ENCODE assay signal across 22 cellular contexts in genomic region chr1:93958351-93959101, GRCh38.
"Had no signal": no experiment of that assay in that cellular context is flagged by ENCODE, and none has a peak within 500 bp of the region (broad histone marks: within the 10 kb centered on the region; RNA-seq: fewer than 3 reads in every experiment).

No MANE protein-coding gene starts in this region.

- H3K4me3 ChIP-seq: left ventricle myocardium inferior, ovary, psoas muscle, right atrium auricular region, spleen, thoracic aorta, vagina had no signal

- ATAC-seq: activated CD4-positive, CD25-positive, alpha-beta regulatory T cell treated with anti-CD3 and anti-CD28 coated beads, Interleukin-2, amount 50 U/mL, for 24 hours; activated naive CD4-positive, alpha-beta T cell treated with anti-CD3 and anti-CD28 coated beads, Interleukin-2, amount 50 U/mL, for 72 hours; natural killer cell; psoas muscle had no signal

- H3K27ac ChIP-seq: left ventricle myocardium inferior, ovary, psoas muscle, right atrium auricular region, thoracic aorta, vagina, VCaP had no signal

- H3K4me1 ChIP-seq: left ventricle myocardium inferior, psoas muscle, right atrium auricular region had no signal

- H3K27me3 ChIP-seq: ovary, right atrium auricular region, spleen, vagina had no signal

- H3K9me3 ChIP-seq: ovary, vagina had no signal

- FAIRE-seq: astrocyte had no signal

- H3K36me3 ChIP-seq: left ventricle myocardium inferior, ovary, right atrium auricular region, spleen, thoracic aorta, vagina had no signal

- DNase-seq: activated CD4-positive, alpha-beta memory T cell treated with anti-CD3 and anti-CD28 coated beads, Interleukin-2, amount 10 ng/mL, durations not matched to agents 7 days and 5 days; activated CD4-positive, alpha-beta T cell treated with anti-CD3 and anti-CD28 coated beads, Interleukin-2, amount 10 ng/mL, durations not matched to agents 24 days and 14 days; activated effector memory CD4-positive, alpha-beta T cell treated with anti-CD3 and anti-CD28 coated beads, Interleukin-2, amount 50 U/mL, for 16 hours; central memory CD4-positive, alpha-beta T cell; dermis blood vessel endothelial cell; effector memory CD4-positive, alpha-beta T cell; foreskin melanocyte; left ventricle myocardium inferior; mammary epithelial cell; natural killer cell; ovary; psoas muscle; spleen; stimulated activated CD4-positive, alpha-beta T cell treated with anti-CD3 and anti-CD28 coated beads, Interleukin-4, amount 100 ng/mL, for 1 hour; stimulated activated naive CD4-positive, alpha-beta T cell had no signal
